In genomic region chr3:132038198-132038825, GRCh38 we compare ENCODE assay signal across 8 cellular contexts. TPM values are rescaled to one million over a fixed set of nuclear protein-coding genes. Genes with fewer than 3 reads are reported as not detected.
DNase-seq lines count a peak whose midpoint lies in the region; ATAC-seq, FAIRE-seq and TF ChIP-seq lines count a peak whose summit lies in the region.

No MANE protein-coding gene starts in this region.

- no peak overlapping the region for H3K27ac Mint-ChIP-seq in natural killer cell treated with Interleukin-12 subunit alpha and Interleukin-12 subunit beta and Interleukin-15 and Interleukin-18, amount 100 ng/mL, for 72 hours

- peak; percentile 72 to 78 (median 74) for ATAC-seq in right lobe of liver
- no peak for ATAC-seq in GM21576 (IDR thresholded peaks at IDR 0.05; ENCODE audit: unreplicated experiment)
- no peak for ATAC-seq in natural killer cell treated with Interleukin-12 subunit alpha and Interleukin-12 subunit beta and Interleukin-15 and Interleukin-18, amount 100 ng/mL, for 72 hours

- H3K27ac ChIP-seq in VCaP (peak overlapping the region; percentile 71), right lobe of liver (no peak overlapping the region), spleen (no peak overlapping the region), substantia nigra (ENCODE audit: low read depth, low read length, poor library complexity, severe bottlenecking) (no peak overlapping the region)

- intact Hi-C loops in right lobe of liver (cut with DNase I) (loop anchor here in 1 of 2 donors (10.0 kb wide), 2 partner anchors 146 to 244 kb away; no protein-coding TSS in a partner anchor), spleen (cut with DNase I; ENCODE audit: low total_unique reads) (no loop called here)

- WGBS in right lobe of liver (ENCODE audit: insufficient coverage, low coverage, low lambda C conversion rate, missing lambda C conversion rate) = 0% methylated on average over 1 of the region's 1 CpG
- 0 to 5% (median 0%) methylated on average over 1 of the region's 1 CpG for WGBS in spleen, 5 donors

- no peaks in the 10 kb centered on the region for H3K9me3 Mint-ChIP-seq in natural killer cell treated with Interleukin-12 subunit alpha and Interleukin-12 subunit beta and Interleukin-15 and Interleukin-18, amount 100 ng/mL, for 72 hours

- TF ChIP-seq POLR2A in right lobe of liver (IDR thresholded peaks at IDR 0.05) = no peak
- TF ChIP-seq POLR2A in spleen (IDR thresholded peaks at IDR 0.05) = no peak

- H3K4me3 Mint-ChIP-seq in natural killer cell treated with Interleukin-12 subunit alpha and Interleukin-12 subunit beta and Interleukin-15 and Interleukin-18, amount 100 ng/mL, for 72 hours = no peak overlapping the region

- peaks cover 4 to 31% of the 10 kb centered on the region in 2 donors for H3K27me3 ChIP-seq in right lobe of liver
- peaks cover 7 to 78% (median 43%) of the 10 kb centered on the region in 7 donors for H3K27me3 ChIP-seq in spleen (replicated peaks in 1 of 7)

- H3K4me3 ChIP-seq in right lobe of liver = no peak overlapping the region
- no peak overlapping the region for H3K4me3 ChIP-seq in spleen

- no peaks in the 10 kb centered on the region for H3K36me3 ChIP-seq in right lobe of liver
- H3K36me3 ChIP-seq in spleen = no peaks in the 10 kb centered on the region

- no peaks in the 10 kb centered on the region for H3K4me1 ChIP-seq in right lobe of liver
- peaks cover 0 to 17% (median 2%) of the 10 kb centered on the region in 6 donors for H3K4me1 ChIP-seq in spleen

- H3K9me3 ChIP-seq in right lobe of liver = no peaks in the 10 kb centered on the region
- no peaks in the 10 kb centered on the region for H3K9me3 ChIP-seq in spleen

- FAIRE-seq in G401.6 (lab: Jason Lieb, UNC) = peak; percentile 34

- H3K4me1 Mint-ChIP-seq in natural killer cell treated with Interleukin-12 subunit alpha and Interleukin-12 subunit beta and Interleukin-15 and Interleukin-18, amount 100 ng/mL, for 72 hours (ENCODE audit: low read depth in 2 of 2) = peaks cover 0 to 5% of the 10 kb centered on the region in 2 donors

- TF ChIP-seq CTCF in VCaP (conservative IDR thresholded peaks at IDR 0.05) (peak; percentile 83), right lobe of liver (IDR thresholded peaks at IDR 0.05) (peak; percentile 48 to 59 (median 56)), spleen (IDR thresholded peaks at IDR 0.05 in 8 of 11, conservative IDR thresholded peaks at IDR 0.05 in 3 of 11) (peak in 4 of 11 experiments; percentile 4 to 29 (median 18))

- H3K36me3 Mint-ChIP-seq in natural killer cell treated with Interleukin-12 subunit alpha and Interleukin-12 subunit beta and Interleukin-15 and Interleukin-18, amount 100 ng/mL, for 72 hours = no peaks in the 10 kb centered on the region

- peaks cover 16 to 41% of the 10 kb centered on the region in 2 donors for H3K27me3 Mint-ChIP-seq in natural killer cell treated with Interleukin-12 subunit alpha and Interleukin-12 subunit beta and Interleukin-15 and Interleukin-18, amount 100 ng/mL, for 72 hours

- DNase-seq in MV-4-11 (lab: John Stamatoyannopoulos, UW) = peak; percentile 2
- no peak for DNase-seq in right lobe of liver
- DNase-seq in spleen = no peak
- no peak for DNase-seq in substantia nigra (lab: John Stamatoyannopoulos, UW)
- no peak for DNase-seq in natural killer cell treated with Interleukin-12 subunit alpha and Interleukin-12 subunit beta and Interleukin-15 and Interleukin-18, amount 100 ng/mL, for 72 hours (ENCODE audit: low spot score)

RNA-seq across cellular contexts. Expression of gene CPNE4, which starts 3.5 kb away (rescaled TPM):
- total RNA-seq in right lobe of liver (not detected), spleen (1 to 10 TPM in 4 of 7 donors, under 1 TPM in 1, not detected in 2; 0.34 to 3.1 (median 1.8) TPM)
- polyA plus RNA-seq in spleen = under 1 TPM; 0.03 to 0.78 (median 0.32) TPM
- total RNA-seq in natural killer cell treated with Interleukin-12 subunit alpha and Interleukin-12 subunit beta and Interleukin-15 and Interleukin-18, amount 100 ng/mL, for 72 hours = not detected

Comparison
In these comparisons a context has a peak if more than half of its experiments do, and no peak if none do; other contexts are left out.
1. ATAC-seq: peak in right lobe of liver (4 of 4); none in GM21576 (single experiment) and natural killer cell treated with Interleukin-12 subunit alpha and Interleukin-12 subunit beta and Interleukin-15 and Interleukin-18, amount 100 ng/mL, for 72 hours (0 of 2).